In genomic region chr19:47863514-47863936, GRCh38 we compare ENCODE assay signal across 8 cellular contexts.
A peak's percentile ranks its signal among the peaks of the same experiment; 100 is the strongest.
DNase-seq lines count a peak whose midpoint lies in the region; ATAC-seq and TF ChIP-seq lines count a peak whose summit lies in the region.

No MANE protein-coding gene starts in this region.

- no peak for ATAC-seq in GM21360 (IDR thresholded peaks at IDR 0.05; ENCODE audit: unreplicated experiment)

- DNase-seq in 8988T, result peak; percentile 95
- peak; percentile 90 for DNase-seq in GM13977 (ENCODE audit: low spot score)
- peak; percentile 45 for DNase-seq in NCI-H226
- DNase-seq in activated CD4-positive, alpha-beta T cell treated with anti-CD3 and anti-CD28 coated beads for 1 hour, result peak; percentile 73
- peak; percentile 54 for DNase-seq in central memory CD4-positive, alpha-beta T cell
- DNase-seq in kidney tubule cell (ENCODE audit: low spot score), result peak; percentile 60
- DNase-seq in stimulated activated CD4-positive, alpha-beta T cell treated with anti-CD3 and anti-CD28 coated beads, Interleukin-1b, Interleukin-23, amount 100 ng/mL, for 48 hours, result peak; percentile 85

- peak; percentile 94 for TF ChIP-seq CTCF in GM13977 (IDR thresholded peaks at IDR 0.05; ENCODE audit: extremely low read depth, insufficient read depth, missing control alignments)

- in situ Hi-C loops in GM13977 (cut with MboI; ENCODE audit: low pct_unique_long_range_greater_than_20kb, low sequenced_read_pairs, unreplicated experiment), result no loop called here

Comparison
In these comparisons a context has a peak if more than half of its experiments do, and no peak if none do; other contexts are left out.
1. DNase-seq: peak in every context shown above with its lines; median percentile 95 in 8988T; 90 in GM13977; 85 in stimulated activated CD4-positive, alpha-beta T cell treated with anti-CD3 and anti-CD28 coated beads, Interleukin-1b, Interleukin-23, amount 100 ng/mL, for 48 hours; 73 in activated CD4-positive, alpha-beta T cell treated with anti-CD3 and anti-CD28 coated beads for 1 hour; 60 in kidney tubule cell; 54 in central memory CD4-positive, alpha-beta T cell; 45 in NCI-H226.